In genomic region chr2:65277791-65278449, GRCh38 we compare ENCODE assay signal across 11 cellular contexts. TPM values are rescaled to one million over a fixed set of nuclear protein-coding genes. Genes with fewer than 3 reads are reported as not detected.
DNase-seq lines count a peak whose midpoint lies in the region; ATAC-seq and TF ChIP-seq lines count a peak whose summit lies in the region.
"Had no signal": no experiment of that assay in that cellular context is flagged by ENCODE, and none has a peak within 500 bp of the region (broad histone marks: within the 10 kb centered on the region; RNA-seq: fewer than 3 reads in every experiment).

No MANE protein-coding gene starts in this region.

- peak; percentile 2; the same call in 1 of the 3 replicates for TF ChIP-seq CTCF in GM12872 (IDR thresholded peaks at IDR 0.05; ENCODE audit: insufficient read depth, low read depth, low read length)
- peak; percentile 40 for TF ChIP-seq CTCF in chondrocyte (IDR thresholded peaks at IDR 0.05)
- TF ChIP-seq CTCF in neural progenitor cell (IDR thresholded peaks at IDR 0.05), result no peak

- H3K4me1 ChIP-seq in neural progenitor cell, result peaks cover 49% of the 10 kb centered on the region
- H3K4me1 ChIP-seq in naive thymus-derived CD4-positive, alpha-beta T cell (ENCODE audit: control insufficient read depth in 2 of 2, insufficient read depth in 2 of 2, low read length in 2 of 2), result peaks cover 11 to 12% of the 10 kb centered on the region in 2 donors
- H3K4me1 ChIP-seq: ascending aorta had no signal

- CTCF ChIA-PET in naive thymus-derived CD4-positive, alpha-beta T cell (lab: Charles Lee), result interaction anchor here (0.6 kb wide), 1 partner anchor 267 kb away, joined by 3 read pairs; no protein-coding TSS in a partner anchor

- H3K27me3 Mint-ChIP-seq in chondrocyte (ENCODE audit: low read depth), result no peaks in the 10 kb centered on the region
- peaks cover 4% of the 10 kb centered on the region for H3K27me3 Mint-ChIP-seq in neural progenitor cell (ENCODE audit: insufficient read depth, low read depth)
- peaks cover 0 to 7% (median 0%) of the 10 kb centered on the region in 5 donors for H3K27me3 Mint-ChIP-seq in naive thymus-derived CD4-positive, alpha-beta T cell

- ATAC-seq in naive thymus-derived CD4-positive, alpha-beta T cell, result no peak
- no peak for ATAC-seq in HG03108 (IDR thresholded peaks at IDR 0.05; ENCODE audit: unreplicated experiment)

- H2AFZ ChIP-seq in neural progenitor cell (replicated peaks), result no peak overlapping the region

- H3K27me3 ChIP-seq in neural progenitor cell, result peaks cover 61% of the 10 kb centered on the region
- no peaks in the 10 kb centered on the region for H3K27me3 ChIP-seq in naive thymus-derived CD4-positive, alpha-beta T cell (ENCODE audit: control insufficient read depth in 2 of 2, insufficient read depth in 2 of 2, low read length in 2 of 2)
- H3K27me3 ChIP-seq: ascending aorta had no signal

- intact Hi-C loops in naive thymus-derived CD4-positive, alpha-beta T cell (cut with micrococcal nuclease), result no loop called here

- POLR2A ChIA-PET in naive thymus-derived CD4-positive, alpha-beta T cell (lab: Charles Lee), result no interaction called here

- H3K9me3 ChIP-seq in neural progenitor cell (ENCODE audit: low read depth), result no peaks in the 10 kb centered on the region
- no peaks in the 10 kb centered on the region for H3K9me3 ChIP-seq in naive thymus-derived CD4-positive, alpha-beta T cell (ENCODE audit: control insufficient read depth in 2 of 3, low read length in 3 of 3)
- H3K9me3 ChIP-seq: ascending aorta had no signal

- H3K4me1 Mint-ChIP-seq in chondrocyte (ENCODE audit: low read depth) (peaks cover 51% of the 10 kb centered on the region), neural progenitor cell (peaks cover 52% of the 10 kb centered on the region)
- H3K4me1 Mint-ChIP-seq in naive thymus-derived CD4-positive, alpha-beta T cell, result peaks cover 6 to 23% (median 15%) of the 10 kb centered on the region in 7 donors

- no peak overlapping the region for H3K9ac ChIP-seq in neural progenitor cell

- H3K36me3 ChIP-seq in neural progenitor cell, result no peaks in the 10 kb centered on the region
- no peaks in the 10 kb centered on the region for H3K36me3 ChIP-seq in naive thymus-derived CD4-positive, alpha-beta T cell (ENCODE audit: control insufficient read depth in 2 of 3, insufficient read depth in 3 of 3, low read length in 3 of 3)

- H3K27ac Mint-ChIP-seq in chondrocyte (ENCODE audit: unreplicated experiment) (no peak overlapping the region), neural progenitor cell (no peak overlapping the region)
- no peak overlapping the region for H3K27ac Mint-ChIP-seq in naive thymus-derived CD4-positive, alpha-beta T cell

- peaks cover 12% of the 10 kb centered on the region for H3K36me3 Mint-ChIP-seq in chondrocyte (ENCODE audit: low read depth)
- peaks cover 2% of the 10 kb centered on the region for H3K36me3 Mint-ChIP-seq in neural progenitor cell
- H3K36me3 Mint-ChIP-seq in naive thymus-derived CD4-positive, alpha-beta T cell, result peaks cover 0 to 3% (median 0%) of the 10 kb centered on the region in 5 donors

- H3K4me2 ChIP-seq in neural progenitor cell, result peak overlapping the region; percentile 61

- H4K20me1 ChIP-seq in neural progenitor cell (ENCODE audit: low read depth), result peaks cover 22% of the 10 kb centered on the region

- peak; percentile 17 for DNase-seq in NCI-H2107 (lab: John Stamatoyannopoulos, UW)
- DNase-seq in chondrocyte (ENCODE audit: low spot score), result no peak
- no peak for DNase-seq in neural progenitor cell (ENCODE audit: low spot score)
- no peak for DNase-seq in naive thymus-derived CD4-positive, alpha-beta T cell
- no peak for DNase-seq in AG08396 (ENCODE audit: low spot score)
- DNase-seq in HT-29 (ENCODE audit: low spot score), result no peak
- DNase-seq: COR-L47, T1000 had no signal

- H3K4me3 Mint-ChIP-seq in chondrocyte (ENCODE audit: unreplicated experiment) (no peak overlapping the region), neural progenitor cell (no peak overlapping the region)
- H3K4me3 Mint-ChIP-seq in naive thymus-derived CD4-positive, alpha-beta T cell, result no peak overlapping the region

- H3K9me3 Mint-ChIP-seq in chondrocyte (ENCODE audit: low read depth) (no peaks in the 10 kb centered on the region), neural progenitor cell (no peaks in the 10 kb centered on the region)
- H3K9me3 Mint-ChIP-seq in naive thymus-derived CD4-positive, alpha-beta T cell, result peaks cover 0 to 1% (median 0%) of the 10 kb centered on the region in 11 donors

- peaks cover 47% of the 10 kb centered on the region for H3F3A ChIP-seq in neural progenitor cell (ENCODE audit: low read depth)

- no peaks in the 10 kb centered on the region for H3K79me2 ChIP-seq in neural progenitor cell (ENCODE audit: low read depth)

- no peak overlapping the region for H3K4me3 ChIP-seq in neural progenitor cell
- H3K4me3 ChIP-seq in naive thymus-derived CD4-positive, alpha-beta T cell (ENCODE audit: low read length), result no peak overlapping the region
- H3K4me3 ChIP-seq: ascending aorta had no signal

- H3K27ac ChIP-seq in neural progenitor cell, result no peak overlapping the region
- H3K27ac ChIP-seq in naive thymus-derived CD4-positive, alpha-beta T cell (ENCODE audit: low read depth, low read length), result no peak overlapping the region
- H3K27ac ChIP-seq: ascending aorta had no signal

RNA-seq across cellular contexts. Expression of gene ACTR2, which starts 50.3 kb away (rescaled TPM):
- 323 to 449 TPM (median 429 TPM) in 3 replicates for total RNA-seq in chondrocyte
- 84.6 and 124 TPM in 2 replicates for total RNA-seq in neural progenitor cell (ENCODE audit: low replicate concordance)
- total RNA-seq in naive thymus-derived CD4-positive, alpha-beta T cell, result 100 to 1,000 TPM; 180 to 435 (median 287) TPM
- 100 to 1,000 TPM; 233 to 237 TPM for polyA plus RNA-seq in naive thymus-derived CD4-positive, alpha-beta T cell
- 32.8 and 33.6 TPM in 2 replicates for total RNA-seq in HT-29 (2014; rRNA removed; shearing (Covaris generic))
